18 cellular contexts compared by ENCODE assay signal in genomic region chrX:138872537-138872936, GRCh38.
"Had no signal": no experiment of that assay in that cellular context is flagged by ENCODE, and none has a peak within 500 bp of the region (broad histone marks: within the 10 kb centered on the region; RNA-seq: fewer than 3 reads in every experiment).

No MANE protein-coding gene starts in this region.

- H3K4me1 ChIP-seq: heart left ventricle, right atrium auricular region, sigmoid colon, suprapubic skin, tibial artery, upper lobe of left lung, vagina had no signal

- H3K36me3 ChIP-seq: heart left ventricle, ovary, right atrium auricular region, sigmoid colon, suprapubic skin, tibial artery, upper lobe of left lung, vagina had no signal

- H3K27me3 ChIP-seq: heart left ventricle, ovary, right atrium auricular region, sigmoid colon, suprapubic skin, tibial artery, upper lobe of left lung, vagina had no signal

- H3K4me3 ChIP-seq: heart left ventricle, ovary, right atrium auricular region, sigmoid colon, suprapubic skin, tibial artery, upper lobe of left lung, vagina had no signal

- ATAC-seq: naive thymus-derived CD4-positive, alpha-beta T cell; stimulated activated naive CD8-positive, alpha-beta T cell treated with anti-CD3 and anti-CD28 coated beads, Interleukin-15, Interleukin-2, amounts not matched to agents 100 U/mL and 50 U/mL, for 24 hours had no signal

- DNase-seq: effector CD4-positive, alpha-beta T cell; heart left ventricle; hippocampal formation; kidney glomerular epithelial cell; naive thymus-derived CD4-positive, alpha-beta T cell; nephron progenitor cell; nucleus accumbens; ovary; sigmoid colon; small intestine; stimulated activated CD4-positive, alpha-beta T cell treated with anti-CD3 and anti-CD28 coated beads, Interleukin-12 subunit alpha, Interleukin-12 subunit beta, amount 100 ng/mL, for 4 hours; stimulated activated CD4-positive, alpha-beta T cell treated with anti-CD3 and anti-CD28 coated beads, Interleukin-2, amount 100 ng/mL, for 48 hours; stimulated activated naive CD8-positive, alpha-beta T cell treated with anti-CD3 and anti-CD28 coated beads, Interleukin-15, Interleukin-2, amounts not matched to agents 100 U/mL and 50 U/mL, for 24 hours; tibial artery; upper lobe of left lung had no signal

- H3K27ac ChIP-seq: heart left ventricle, ovary, right atrium auricular region, sigmoid colon, suprapubic skin, tibial artery, upper lobe of left lung, vagina had no signal
